In the genomic region with DNA sequence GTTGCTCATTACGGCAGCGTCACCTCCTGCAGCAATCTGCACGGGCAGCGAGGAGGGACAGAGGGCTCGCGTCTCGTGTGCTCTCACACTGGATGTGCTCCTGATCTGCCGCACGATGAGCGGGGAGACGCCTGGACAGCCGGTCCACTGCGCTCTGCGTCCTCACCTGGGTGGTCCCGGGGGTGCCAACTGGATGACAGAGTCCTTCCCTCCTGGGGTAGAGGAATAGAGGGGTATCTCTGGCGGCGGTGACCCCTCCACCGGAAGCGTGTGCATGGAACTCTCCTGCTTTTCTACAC, we compare ENCODE assay signal across 1 cellular context.
TF ChIP-seq lines count a peak whose summit lies in the region.

No MANE protein-coding gene starts in this region.

TF ChIP-seq in HepG2, 621 proteins besides CTCF, POLR2A, EP300 and RAD21 (continued from another document):
- TF ChIP-seq, protein P1, sequence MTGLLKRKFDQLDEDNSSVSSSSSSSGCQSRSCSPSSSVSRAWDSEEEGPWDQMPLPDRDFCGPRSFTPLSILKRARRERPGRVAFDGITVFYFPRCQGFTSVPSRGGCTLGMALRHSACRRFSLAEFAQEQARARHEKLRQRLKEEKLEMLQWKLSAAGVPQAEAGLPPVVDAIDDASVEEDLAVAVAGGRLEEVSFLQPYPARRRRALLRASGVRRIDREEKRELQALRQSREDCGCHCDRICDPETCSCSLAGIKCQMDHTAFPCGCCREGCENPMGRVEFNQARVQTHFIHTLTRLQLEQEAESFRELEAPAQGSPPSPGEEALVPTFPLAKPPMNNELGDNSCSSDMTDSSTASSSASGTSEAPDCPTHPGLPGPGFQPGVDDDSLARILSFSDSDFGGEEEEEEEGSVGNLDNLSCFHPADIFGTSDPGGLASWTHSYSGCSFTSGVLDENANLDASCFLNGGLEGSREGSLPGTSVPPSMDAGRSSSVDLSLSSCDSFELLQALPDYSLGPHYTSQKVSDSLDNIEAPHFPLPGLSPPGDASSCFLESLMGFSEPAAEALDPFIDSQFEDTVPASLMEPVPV (CRISPR knock-in tag; IDR thresholded peaks at IDR 0.05) = 0 out of 2 replicates have a peak, but pooled peaks have one; percentile 39
